Comparison of ENCODE assay signal across 1 cellular context in genomic region chr1:165630629-165631402, GRCh38.
TF ChIP-seq lines count a peak whose summit lies in the region.

TSS of gene MGST3 (plus strand) at chr1:165631234. CDS start at chr1:165649848, 18,614 bp downstream.

TF ChIP-seq in K562, 482 proteins besides CTCF, POLR2A, EP300 and RAD21 (continued from another document and continues in another):
- TF ChIP-seq THAP12 (CRISPR knock-in tag; IDR thresholded peaks at IDR 0.05) (peak; percentile 76; the same call in 1 of the 2 replicates), MTA1 (IDR thresholded peaks at IDR 0.05; ENCODE audit: borderline replicate concordance) (peak; percentile 68), MECOM (CRISPR knock-in tag; IDR thresholded peaks at IDR 0.05) (0 out of 2 replicates have a peak, but pooled peaks have one; percentile 28), ZNF592 (IDR thresholded peaks at IDR 0.05) (no peak; the same call in none of the 2 replicates), ETV6 (IDR thresholded peaks at IDR 0.05; ENCODE audit: borderline replicate concordance in 1 of 2, low read depth in 2 of 2, low read length in 1 of 2) (no peak), ETV6 (CRISPR knock-in tag; IDR thresholded peaks at IDR 0.05; ENCODE audit: borderline replicate concordance) (peak; percentile 13; the same call in 1 of the 2 replicates), TEAD4 (IDR thresholded peaks at IDR 0.05; ENCODE audit: low read length) (no peak), TEAD4 (CRISPR knock-in tag; IDR thresholded peaks at IDR 0.05; ENCODE audit: borderline replicate concordance) (0 out of 2 replicates have a peak, but pooled peaks have one; percentile 23), E2F3 (CRISPR knock-in tag; IDR thresholded peaks at IDR 0.05) (no peak; the same call in 1 of the 2 replicates), HES1 (IDR thresholded peaks at IDR 0.05; ENCODE audit: low read depth) (0 out of 2 replicates have a peak, but pooled peaks have one; percentile 30), ZSCAN29 (IDR thresholded peaks at IDR 0.05) (0 out of 2 replicates have a peak, but pooled peaks have one; percentile 45), NR2F6 (CRISPR knock-in tag; IDR thresholded peaks at IDR 0.05) (no peak), RUNX1 (IDR thresholded peaks at IDR 0.05; ENCODE audit: low read depth) (0 out of 2 replicates have a peak, but pooled peaks have one; percentile 36), TOE1 (IDR thresholded peaks at IDR 0.05; ENCODE audit: borderline replicate concordance) (peak; percentile 92), TOE1 (CRISPR knock-in tag; IDR thresholded peaks at IDR 0.05; ENCODE audit: borderline replicate concordance, low read depth) (peak; percentile 39; the same call in 1 of the 2 replicates), SLC30A9 (CRISPR knock-in tag; IDR thresholded peaks at IDR 0.05) (no peak), ATF6 (CRISPR knock-in tag; IDR thresholded peaks at IDR 0.05) (0 out of 2 replicates have a peak, but pooled peaks have one; percentile 76), THRAP3 (IDR thresholded peaks at IDR 0.05; ENCODE audit: borderline replicate concordance) (no peak), FOXK2 (conservative IDR thresholded peaks at IDR 0.05 in 1 of 2, IDR thresholded peaks at IDR 0.05 in 1 of 2; ENCODE audit: low read depth in 2 of 2) (peak in 1 of 2 experiments; percentile 59; a peak in 2 of 4 replicates), HMG20B (CRISPR knock-in tag; IDR thresholded peaks at IDR 0.05) (no peak), E2F4 (CRISPR knock-in tag; IDR thresholded peaks at IDR 0.05; ENCODE audit: low read depth) (no peak), HDGF (IDR thresholded peaks at IDR 0.05) (no peak), YBX1 (IDR thresholded peaks at IDR 0.05) (no peak), CHCHD3 (CRISPR knock-in tag; IDR thresholded peaks at IDR 0.05) (no peak), CCNT2 (IDR thresholded peaks at IDR 0.05; ENCODE audit: borderline replicate concordance, extremely low read depth, insufficient read length, low read depth, low read length) (peak; percentile 57), DACH1 (IDR thresholded peaks at IDR 0.05; ENCODE audit: partially characterized antibody) (peak; percentile 96), SMAD4 (CRISPR knock-in tag; conservative IDR thresholded peaks at IDR 0.05) (peak; percentile 77; the same call in 1 of the 2 replicates), SRSF1 (IDR thresholded peaks at IDR 0.05; ENCODE audit: low read depth, low read length) (no peak), BRF2 (IDR thresholded peaks at IDR 0.05; ENCODE audit: borderline replicate concordance, insufficient read depth, insufficient read length) (no peak), SIN3A (IDR thresholded peaks at IDR 0.05; ENCODE audit: borderline replicate concordance in 2 of 2, control insufficient read depth in 1 of 2, low read depth in 2 of 2, low read length in 2 of 2) (peak; percentile 51 to 87; a peak in 2 of 4 replicates), FOS (IDR thresholded peaks at IDR 0.05; ENCODE audit: extremely low read depth, insufficient read length) (no peak), AFF4 (CRISPR knock-in tag; IDR thresholded peaks at IDR 0.05) (no peak; the same call in 1 of the 2 replicates), DNMT1 (IDR thresholded peaks at IDR 0.05) (no peak), RCOR1 (IDR thresholded peaks at IDR 0.05; ENCODE audit: borderline replicate concordance in 1 of 2, low read depth in 2 of 2, low read length in 2 of 2) (peak in 1 of 2 experiments; percentile 37; a peak in 1 of 4 replicates), BRF1 (IDR thresholded peaks at IDR 0.05; ENCODE audit: borderline replicate concordance, extremely low read depth, insufficient read length) (no peak), U2AF2 (optimal IDR thresholded peaks at IDR 0.05; ENCODE audit: low read depth, low read length) (no peak), ZNF143 (CRISPR knock-in tag; IDR thresholded peaks at IDR 0.05) (no peak), ZBTB8A (IDR thresholded peaks at IDR 0.05; ENCODE audit: partially characterized antibody) (no peak), ESRRA (IDR thresholded peaks at IDR 0.05; ENCODE audit: borderline replicate concordance, low read depth) (peak; percentile 41), KLF16 (IDR thresholded peaks at IDR 0.05) (peak; percentile 84)
- TF ChIP-seq, protein P1, sequence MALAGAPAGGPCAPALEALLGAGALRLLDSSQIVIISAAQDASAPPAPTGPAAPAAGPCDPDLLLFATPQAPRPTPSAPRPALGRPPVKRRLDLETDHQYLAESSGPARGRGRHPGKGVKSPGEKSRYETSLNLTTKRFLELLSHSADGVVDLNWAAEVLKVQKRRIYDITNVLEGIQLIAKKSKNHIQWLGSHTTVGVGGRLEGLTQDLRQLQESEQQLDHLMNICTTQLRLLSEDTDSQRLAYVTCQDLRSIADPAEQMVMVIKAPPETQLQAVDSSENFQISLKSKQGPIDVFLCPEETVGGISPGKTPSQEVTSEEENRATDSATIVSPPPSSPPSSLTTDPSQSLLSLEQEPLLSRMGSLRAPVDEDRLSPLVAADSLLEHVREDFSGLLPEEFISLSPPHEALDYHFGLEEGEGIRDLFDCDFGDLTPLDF (CRISPR knock-in tag; IDR thresholded peaks at IDR 0.05): peak; percentile 77
- TF ChIP-seq, protein P2, sequence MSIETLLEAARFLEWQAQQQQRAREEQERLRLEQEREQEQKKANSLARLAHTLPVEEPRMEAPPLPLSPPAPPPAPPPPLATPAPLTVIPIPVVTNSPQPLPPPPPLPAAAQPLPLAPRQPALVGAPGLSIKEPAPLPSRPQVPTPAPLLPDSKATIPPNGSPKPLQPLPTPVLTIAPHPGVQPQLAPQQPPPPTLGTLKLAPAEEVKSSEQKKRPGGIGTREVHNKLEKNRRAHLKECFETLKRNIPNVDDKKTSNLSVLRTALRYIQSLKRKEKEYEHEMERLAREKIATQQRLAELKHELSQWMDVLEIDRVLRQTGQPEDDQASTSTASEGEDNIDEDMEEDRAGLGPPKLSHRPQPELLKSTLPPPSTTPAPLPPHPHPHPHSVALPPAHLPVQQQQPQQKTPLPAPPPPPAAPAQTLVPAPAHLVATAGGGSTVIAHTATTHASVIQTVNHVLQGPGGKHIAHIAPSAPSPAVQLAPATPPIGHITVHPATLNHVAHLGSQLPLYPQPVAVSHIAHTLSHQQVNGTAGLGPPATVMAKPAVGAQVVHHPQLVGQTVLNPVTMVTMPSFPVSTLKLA (conservative IDR thresholded peaks at IDR 0.05): peak; percentile 86 to 90
